ENCODE assay signal across 7 cellular contexts in genomic region chr15:37100109-37100873, GRCh38. TPM values are rescaled to one million over a fixed set of nuclear protein-coding genes. Genes with fewer than 3 reads are reported as not detected.
DNase-seq lines count a peak whose midpoint lies in the region; ATAC-seq, FAIRE-seq and TF ChIP-seq lines count a peak whose summit lies in the region.

MEIS2 (minus strand) TSS chr15:37100549; CDS start chr15:37099466, 1,083 bp downstream.

- peaks cover 10% of the 10 kb centered on the region for H4K20me1 ChIP-seq in smooth muscle cell (ENCODE audit: low read depth)

- H3K4me3 ChIP-seq in coronary artery: peak within 1 kb of the TSS; percentile 93
- H3K4me3 ChIP-seq in smooth muscle cell: peak within 1 kb of the TSS; percentile 96

- DNase-seq in GM12891 (ENCODE audit: insufficient read length, low spot score) (peak; percentile 56), NCI-H2029 (lab: John Stamatoyannopoulos, UW) (peak; percentile 45), T-helper 17 cell (no peak), coronary artery (ENCODE audit: low spot score) (peak; percentile 97), kidney tubule cell (ENCODE audit: low spot score) (peak; percentile 85), smooth muscle cell (lab: John Stamatoyannopoulos, UW; ENCODE audit: unreplicated experiment) (peak; percentile 81)

- peak within 1 kb of the TSS; percentile 86 for H3K9ac ChIP-seq in smooth muscle cell (ENCODE audit: low read depth)

- peaks cover 70% of the 10 kb centered on the region for H3K27me3 Mint-ChIP-seq in T-helper 17 cell

- no peaks in the 10 kb centered on the region for H3K36me3 ChIP-seq in smooth muscle cell (ENCODE audit: low read depth)

- peak; percentile 30 for ATAC-seq in HG02852 (IDR thresholded peaks at IDR 0.05; ENCODE audit: unreplicated experiment)
- peak; percentile 25 for ATAC-seq in T-helper 17 cell

- peaks cover 11% of the 10 kb centered on the region for H3K36me3 Mint-ChIP-seq in T-helper 17 cell (ENCODE audit: low read depth)

- TF ChIP-seq CTCF in coronary artery (IDR thresholded peaks at IDR 0.05) (no peak), smooth muscle cell (IDR thresholded peaks at IDR 0.05; ENCODE audit: borderline replicate concordance, insufficient read depth, poor library complexity, severe bottlenecking) (no peak)

- peaks cover 11% of the 10 kb centered on the region for H3F3A ChIP-seq in smooth muscle cell (ENCODE audit: low read depth)

- TF ChIP-seq POLR2A in GM12891 (IDR thresholded peaks at IDR 0.05; ENCODE audit: low read depth, low read length): no peak

- H2AFZ ChIP-seq in smooth muscle cell (ENCODE audit: low read depth): peak within 1 kb of the TSS; percentile 86

- peak; percentile 16 for FAIRE-seq in GM12891 (lab: Jason Lieb, UNC)

- 0% methylated on average over 32 of the region's 63 CpGs for WGBS in smooth muscle cell (ENCODE audit: low lambda C conversion rate)

- H3K27ac ChIP-seq in coronary artery (peak within 1 kb of the TSS; percentile 90 to 98), smooth muscle cell (ENCODE audit: low read depth) (peak within 1 kb of the TSS; percentile 89)

- peak within 1 kb of the TSS; percentile 95 for H3K4me3 Mint-ChIP-seq in T-helper 17 cell

- peak within 1 kb of the TSS; percentile 99 for H3K4me2 ChIP-seq in smooth muscle cell

- H3K9me3 ChIP-seq in T-helper 17 cell (ENCODE audit: control insufficient read depth, low read length, poor library complexity, severe bottlenecking) (no peaks in the 10 kb centered on the region), smooth muscle cell (replicated peaks; ENCODE audit: low read depth) (no peaks in the 10 kb centered on the region)

- peaks cover 36% of the 10 kb centered on the region for H3K4me1 Mint-ChIP-seq in T-helper 17 cell

- peaks cover 67% of the 10 kb centered on the region for H3K79me2 ChIP-seq in smooth muscle cell (ENCODE audit: low read depth)

- peak within 1 kb of the TSS; percentile 72 for H3K27ac Mint-ChIP-seq in T-helper 17 cell

- peaks cover 30% of the 10 kb centered on the region for H3K4me1 ChIP-seq in smooth muscle cell (ENCODE audit: low read depth)

- peaks cover 21% of the 10 kb centered on the region for H3K27me3 ChIP-seq in smooth muscle cell (ENCODE audit: low read depth)

TF ChIP-seq in GM12891, 5 proteins besides CTCF, POLR2A, EP300 and RAD21:
- TF ChIP-seq POU2F2 (IDR thresholded peaks at IDR 0.05; ENCODE audit: low read depth, low read length) (no peak), PAX5 (IDR thresholded peaks at IDR 0.05; ENCODE audit: insufficient read depth, low read length, severe bottlenecking) (no peak), TAF1 (IDR thresholded peaks at IDR 0.05; ENCODE audit: low read depth, low read length) (peak; percentile 76)

RNA-seq across cellular contexts. Expression of gene MEIS2, which starts in this region (rescaled TPM):
- polyA plus RNA-seq in GM12891 (2012; ENCODE audit: low read depth, missing spikeins): 1.7 TPM
- total RNA-seq in T-helper 17 cell (not detected), smooth muscle cell (18.8 and 33.4 TPM in 2 replicates)
- 13.0 and 16.7 TPM in 2 replicates for polyA plus RNA-seq in smooth muscle cell

Comparison
In these comparisons a context has a peak if more than half of its experiments do, and no peak if none do; other contexts are left out.
1. RNA of gene MEIS2 (total RNA-seq): 18.8 to 33.4 TPM in smooth muscle cell; not detected in T-helper 17 cell; every median in the first group is over 10 times any median in the second.
2. Peak in ATAC-seq in T-helper 17 cell; RNA of the gene not detected or under 1 TPM.
3. DNase-seq: peak in GM12891 (single experiment), NCI-H2029 (single experiment), coronary artery (single experiment), kidney tubule cell (single experiment) and smooth muscle cell (single experiment); none in T-helper 17 cell (0 of 3).